5 cellular contexts compared by ENCODE assay signal in the genomic region with DNA sequence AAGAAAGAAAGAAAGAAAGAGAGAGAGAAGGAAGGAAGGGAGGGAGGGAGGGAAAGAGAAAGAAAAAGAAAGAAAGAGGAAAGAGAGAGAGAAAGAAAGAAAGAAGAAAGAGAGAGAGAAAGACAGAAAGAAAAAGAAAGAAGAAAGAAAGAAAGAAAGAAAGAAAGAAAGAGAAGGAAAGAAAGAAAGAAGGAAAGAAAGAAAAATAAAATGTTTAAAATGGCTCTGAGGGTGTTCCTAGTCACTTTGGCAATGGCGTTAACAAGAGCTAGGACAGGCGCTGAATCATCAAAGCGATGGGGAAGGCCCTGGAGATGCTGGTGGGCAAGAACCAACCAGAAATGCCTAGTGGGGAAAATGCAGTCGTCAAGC.
"Had no signal": no experiment of that assay in that cellular context is flagged by ENCODE, and none has a peak within 500 bp of the region (broad histone marks: within the 10 kb centered on the region; RNA-seq: fewer than 3 reads in every experiment).

No MANE protein-coding gene starts in this region.

- H3K27ac ChIP-seq: GM23248 had no signal

- DNase-seq: GM23248, GOT3, IMR-90, KBM-7 had no signal

- H2AFZ ChIP-seq: GM23248 had no signal

- H3K36me3 ChIP-seq: HAP-1 had no signal

- H3K4me3 ChIP-seq: GM23248, HAP-1 had no signal

- H3K4me1 ChIP-seq: HAP-1 had no signal

- H3K9ac ChIP-seq: GM23248 had no signal
